ENCODE assay signal across 1 cellular context in the genomic region with DNA sequence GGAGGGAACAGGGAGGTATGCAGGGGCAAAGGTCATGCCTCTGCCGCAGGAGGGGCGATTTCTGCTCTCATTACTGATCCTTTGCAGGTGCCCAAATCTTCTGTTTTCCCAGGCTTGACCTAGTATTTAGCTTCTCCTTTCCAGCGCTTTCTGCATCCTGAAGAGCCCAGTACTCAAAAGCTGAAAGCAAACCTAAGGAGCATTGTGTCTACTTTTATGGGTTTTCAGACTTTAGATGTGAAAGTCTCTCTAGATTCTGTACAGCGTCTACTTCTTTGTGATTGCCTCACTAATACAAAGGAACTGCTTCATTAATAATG.
TF ChIP-seq lines count a peak whose summit lies in the region.

No MANE protein-coding gene starts in this region.

TF ChIP-seq in GM12878, 131 proteins besides CTCF, POLR2A, EP300 and RAD21:
- TF ChIP-seq EZH2 (IDR thresholded peaks at IDR 0.05; ENCODE audit: borderline replicate concordance, control insufficient read depth, low read depth, low read length) (no peak), KDM1A (IDR thresholded peaks at IDR 0.05; ENCODE audit: borderline replicate concordance) (no peak), ASH2L (IDR thresholded peaks at IDR 0.05; ENCODE audit: borderline replicate concordance, low read depth) (no peak), SMARCA5 (IDR thresholded peaks at IDR 0.05) (no peak), FOXK2 (IDR thresholded peaks at IDR 0.05) (no peak), POLR2AphosphoS2 (IDR thresholded peaks at IDR 0.05; ENCODE audit: low read depth, low read length) (no peak), TARDBP (IDR thresholded peaks at IDR 0.05; ENCODE audit: borderline replicate concordance) (no peak), HCFC1 (IDR thresholded peaks at IDR 0.05; ENCODE audit: low read length) (no peak), NFXL1 (IDR thresholded peaks at IDR 0.05; ENCODE audit: borderline replicate concordance) (no peak), RELA (IDR thresholded peaks at IDR 0.05; ENCODE audit: borderline replicate concordance, partially characterized antibody) (no peak), ZBED1 (IDR thresholded peaks at IDR 0.05; ENCODE audit: borderline replicate concordance) (no peak), NR2F1 (conservative IDR thresholded peaks at IDR 0.05) (peak; percentile 61; the same call in 1 of the 2 replicates), NR2C2 (IDR thresholded peaks at IDR 0.05; ENCODE audit: borderline replicate concordance, control insufficient read depth, insufficient read length, low read depth) (peak; percentile 71), MEF2B (IDR thresholded peaks at IDR 0.05; ENCODE audit: partially characterized antibody, poor library complexity, severe bottlenecking) (peak; percentile 18), LARP7 (IDR thresholded peaks at IDR 0.05) (0 out of 2 replicates have a peak, but pooled peaks have one; percentile 3), WRNIP1 (IDR thresholded peaks at IDR 0.05; ENCODE audit: borderline replicate concordance, low read depth, low read length) (no peak), MXI1 (IDR thresholded peaks at IDR 0.05; ENCODE audit: low read depth, low read length) (no peak)
- TF ChIP-seq, protein P1, sequence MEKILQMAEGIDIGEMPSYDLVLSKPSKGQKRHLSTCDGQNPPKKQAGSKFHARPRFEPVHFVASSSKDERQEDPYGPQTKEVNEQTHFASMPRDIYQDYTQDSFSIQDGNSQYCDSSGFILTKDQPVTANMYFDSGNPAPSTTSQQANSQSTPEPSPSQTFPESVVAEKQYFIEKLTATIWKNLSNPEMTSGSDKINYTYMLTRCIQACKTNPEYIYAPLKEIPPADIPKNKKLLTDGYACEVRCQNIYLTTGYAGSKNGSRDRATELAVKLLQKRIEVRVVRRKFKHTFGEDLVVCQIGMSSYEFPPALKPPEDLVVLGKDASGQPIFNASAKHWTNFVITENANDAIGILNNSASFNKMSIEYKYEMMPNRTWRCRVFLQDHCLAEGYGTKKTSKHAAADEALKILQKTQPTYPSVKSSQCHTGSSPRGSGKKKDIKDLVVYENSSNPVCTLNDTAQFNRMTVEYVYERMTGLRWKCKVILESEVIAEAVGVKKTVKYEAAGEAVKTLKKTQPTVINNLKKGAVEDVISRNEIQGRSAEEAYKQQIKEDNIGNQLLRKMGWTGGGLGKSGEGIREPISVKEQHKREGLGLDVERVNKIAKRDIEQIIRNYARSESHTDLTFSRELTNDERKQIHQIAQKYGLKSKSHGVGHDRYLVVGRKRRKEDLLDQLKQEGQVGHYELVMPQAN (conservative IDR thresholded peaks at IDR 0.05) = no peak
TF ChIP-seq in GM12878: peak in this region for 4.
